8 cellular contexts compared by ENCODE assay signal in genomic region chr4:121696641-121697461, GRCh38. TPM values are rescaled to one million over a fixed set of nuclear protein-coding genes. Genes with fewer than 3 reads are reported as not detected.
DNase-seq lines count a peak whose midpoint lies in the region; ATAC-seq and TF ChIP-seq lines count a peak whose summit lies in the region.

ANXA5 (minus strand) TSS chr4:121696980; CDS start chr4:121696589, 391 bp downstream.

- H3K36me3 ChIP-seq in SK-N-MC (ENCODE audit: insufficient read depth, low read length) (peaks cover 10% of the 10 kb centered on the region; the same call in 1 of the 2 replicates), osteoblast (ENCODE audit: insufficient read depth, low read length) (peaks cover 23% of the 10 kb centered on the region), thymus (ENCODE audit: control insufficient read depth, insufficient read depth) (no peaks in the 10 kb centered on the region)

- peaks cover 13% of the 10 kb centered on the region for H3K4me1 Mint-ChIP-seq in activated naive CD4-positive, alpha-beta T cell treated with anti-CD3 and anti-CD28 coated beads, Interleukin-2, amount 50 U/mL, for 24 hours

- peaks cover 51% of the 10 kb centered on the region for H3K79me2 ChIP-seq in osteoblast (ENCODE audit: insufficient read depth, low read length)

- peak within 1 kb of the TSS; percentile 86 for H3K27ac Mint-ChIP-seq in activated naive CD4-positive, alpha-beta T cell treated with anti-CD3 and anti-CD28 coated beads, Interleukin-2, amount 50 U/mL, for 24 hours

- H3K27me3 ChIP-seq in osteoblast (ENCODE audit: insufficient read depth, low read length): no peaks in the 10 kb centered on the region
- peaks cover 2% of the 10 kb centered on the region for H3K27me3 ChIP-seq in thymus (ENCODE audit: control insufficient read depth, insufficient read depth)

- peaks cover 22% of the 10 kb centered on the region for H4K20me1 ChIP-seq in osteoblast (ENCODE audit: insufficient read depth, low read length)

- peak within 1 kb of the TSS; percentile 97 for H3K4me2 ChIP-seq in osteoblast (ENCODE audit: insufficient read depth, low read length)

- peak within 1 kb of the TSS; percentile 81 for H3K9ac ChIP-seq in SK-N-MC (ENCODE audit: insufficient read length)

- H3K27ac ChIP-seq in SK-N-MC (0 out of 2 replicates have a peak within 1 kb of the TSS, but pooled peaks have one; percentile 48), osteoblast (ENCODE audit: low read depth, low read length) (peak within 1 kb of the TSS; percentile 99), thymus (ENCODE audit: low read depth) (peak within 1 kb of the TSS; percentile 79)

- no peaks in the 10 kb centered on the region for H3K9me3 ChIP-seq in SK-N-MC (ENCODE audit: low read depth, low read length)
- no peaks in the 10 kb centered on the region for H3K9me3 ChIP-seq in osteoblast (ENCODE audit: low read depth, low read length)
- H3K9me3 ChIP-seq in thymus (ENCODE audit: control insufficient read depth): no peaks in the 10 kb centered on the region

- H3K27me3 Mint-ChIP-seq in activated naive CD4-positive, alpha-beta T cell treated with anti-CD3 and anti-CD28 coated beads, Interleukin-2, amount 50 U/mL, for 24 hours: peaks cover 21% of the 10 kb centered on the region

- under 1% methylated on average over 90 of the region's 90 CpGs for WGBS in thymus

- H3K4me3 Mint-ChIP-seq in activated naive CD4-positive, alpha-beta T cell treated with anti-CD3 and anti-CD28 coated beads, Interleukin-2, amount 50 U/mL, for 24 hours: peak within 1 kb of the TSS; percentile 90

- TF ChIP-seq CTCF in osteoblast (IDR thresholded peaks at IDR 0.05; ENCODE audit: extremely low read depth, low read depth, low read length): peak; percentile 32

- peak within 1 kb of the TSS; percentile 82 for H2AFZ ChIP-seq in osteoblast (ENCODE audit: low read length)

- peak within 1 kb of the TSS; percentile 58 for H3K4me3 ChIP-seq in Jurkat, Clone E6-1 (ENCODE audit: low read length)
- H3K4me3 ChIP-seq in SK-N-MC (peak within 1 kb of the TSS; percentile 94), osteoblast (ENCODE audit: insufficient read depth, low read length) (peak within 1 kb of the TSS; percentile 97), thymus (ENCODE audit: low read length) (peak within 1 kb of the TSS; percentile 73)

- ATAC-seq in GM21619 (IDR thresholded peaks at IDR 0.05; ENCODE audit: unreplicated experiment): peak; percentile 89

- no peaks in the 10 kb centered on the region for H3K36me3 Mint-ChIP-seq in activated naive CD4-positive, alpha-beta T cell treated with anti-CD3 and anti-CD28 coated beads, Interleukin-2, amount 50 U/mL, for 24 hours

- H3K4me1 ChIP-seq in osteoblast (ENCODE audit: insufficient read depth, low read length) (peaks cover 33% of the 10 kb centered on the region), thymus (ENCODE audit: control insufficient read depth, insufficient read depth, low read length) (no peaks in the 10 kb centered on the region)

- no peaks in the 10 kb centered on the region for H3K9me3 Mint-ChIP-seq in activated naive CD4-positive, alpha-beta T cell treated with anti-CD3 and anti-CD28 coated beads, Interleukin-2, amount 50 U/mL, for 24 hours

- DNase-seq in ELR (ENCODE audit: low read depth): peak; percentile 88
- DNase-seq in Jurkat, Clone E6-1 (ENCODE audit: low read depth, low spot score): no peak
- no peak for DNase-seq in SK-N-MC (ENCODE audit: low read depth, low spot score)
- no peak for DNase-seq in glomerular endothelial cell (ENCODE audit: extremely low read depth, low read depth, low spot score)
- DNase-seq in osteoblast (ENCODE audit: insufficient read length, low spot score, missing footprints): peak; percentile 94

RNA-seq across cellular contexts. Expression of gene ANXA5, which starts in this region (rescaled TPM):
- 51.4 TPM for polyA plus RNA-seq in Jurkat, Clone E6-1 (2012; ENCODE audit: insufficient read depth, insufficient read length)
- total RNA-seq in glomerular endothelial cell: 495 and 521 TPM in 2 replicates
- 1,038 and 1,166 TPM in 2 replicates for total RNA-seq in osteoblast
- 193 TPM for polyA plus RNA-seq in thymus

Comparison
In these comparisons a context has a peak if more than half of its experiments do, and no peak if none do; other contexts are left out.
1. DNase-seq: peak in ELR (single experiment) and osteoblast (single experiment); none in Jurkat, Clone E6-1 (single experiment), SK-N-MC (single experiment) and glomerular endothelial cell (single experiment).
2. H3K27ac ChIP-seq: peak in every context shown above with its lines; median percentile 99 in osteoblast; 79 in thymus; 48 in SK-N-MC.
3. Peak in every context shown above with its lines, with median percentiles within 50 percentile points of each other: H3K4me3 ChIP-seq.